Comparison of ENCODE assay signal across 8 cellular contexts in genomic region chr9:75185585-75186170, GRCh38.
DNase-seq lines count a peak whose midpoint lies in the region; ATAC-seq, FAIRE-seq and TF ChIP-seq lines count a peak whose summit lies in the region.

No MANE protein-coding gene starts in this region.

- peaks cover 0 to 2% of the 10 kb centered on the region in 2 experiments for H3K36me3 ChIP-seq in keratinocyte (ENCODE audit: control insufficient read depth in 2 of 2, extremely low read depth in 1 of 2, insufficient read depth in 2 of 2, low read length in 2 of 2)

- H3K4me3 ChIP-seq in keratinocyte (ENCODE audit: control insufficient read depth in 2 of 3, extremely low read depth in 1 of 3, insufficient read depth in 2 of 3, low read depth in 1 of 3, low read length in 3 of 3), result no peak overlapping the region

- H4K20me1 ChIP-seq in keratinocyte (ENCODE audit: control insufficient read depth, extremely low read depth, insufficient read depth, low read length), result no peaks in the 10 kb centered on the region

- intact Hi-C loops in posterior vena cava (cut with DNase I), result loop anchor here in 1 of 2 donors (5.0 kb wide), 1 partner anchor 1117 kb away; no protein-coding TSS in a partner anchor

- no peaks in the 10 kb centered on the region for H3K79me2 ChIP-seq in keratinocyte (ENCODE audit: control insufficient read depth, insufficient read depth, low read length)

- no peaks in the 10 kb centered on the region for H3K9me1 ChIP-seq in keratinocyte (ENCODE audit: control insufficient read depth, extremely low read depth, insufficient read depth, low read length)

- no peak overlapping the region for H3K4me2 ChIP-seq in keratinocyte (ENCODE audit: control insufficient read depth, extremely low read depth, insufficient read depth, low read depth, low read length)

- dilution Hi-C loops in keratinocyte (cut with MboI; ENCODE audit: extremely low pct_ligation_motif_present, low sequenced_read_pairs), result no loop called here

- no peaks in the 10 kb centered on the region for H3K27me3 ChIP-seq in keratinocyte (ENCODE audit: control insufficient read depth, extremely low read depth, insufficient read depth, low read length)

- peak; percentile 70 for DNase-seq in OCI-M1 (lab: John Stamatoyannopoulos, UW)
- DNase-seq in activated T-helper 9 cell treated with anti-CD3 and anti-CD28 coated beads, Interleukin-2, amount 50 U/mL, for 16 hours (ENCODE audit: low read depth), result peak; percentile 24
- DNase-seq in keratinocyte (ENCODE audit: low read depth, low spot score), result no peak
- peak; percentile 12 for DNase-seq in stimulated activated CD8-positive, alpha-beta memory T cell treated with anti-CD3 and anti-CD28 coated beads, Interleukin-4, amount 100 ng/mL, for 24 hours (ENCODE audit: low read depth)
- DNase-seq in posterior vena cava (ENCODE audit: low spot score), result no peak

- peak; percentile 60 for FAIRE-seq in keratinocyte (lab: Jason Lieb, UNC)

- TF ChIP-seq CTCF in C4-2B (conservative IDR thresholded peaks at IDR 0.05) (peak; percentile 86), keratinocyte (optimal IDR thresholded peaks at IDR 0.05 in 1 of 3, IDR thresholded peaks at IDR 0.05 in 1 of 3, conservative IDR thresholded peaks at IDR 0.05 in 1 of 3; ENCODE audit: extremely low read depth in 1 of 3, insufficient read depth in 2 of 3, low read length in 3 of 3) (peak; percentile 72 to 79 (median 74))

- no peaks in the 10 kb centered on the region for H3K9me3 ChIP-seq in keratinocyte (ENCODE audit: control insufficient read depth, low read depth, low read length)

- H3K9ac ChIP-seq in keratinocyte (ENCODE audit: control insufficient read depth, extremely low read depth, insufficient read depth, low read length), result no peak overlapping the region

- peak; percentile 75 for ATAC-seq in GM18861 (IDR thresholded peaks at IDR 0.05; ENCODE audit: unreplicated experiment)
- peak; percentile 80 for ATAC-seq in HG03045 (IDR thresholded peaks at IDR 0.05; ENCODE audit: unreplicated experiment)

- H3K27ac ChIP-seq in C4-2B (no peak overlapping the region), keratinocyte (ENCODE audit: control insufficient read depth, insufficient read depth, low read length) (no peak overlapping the region)

- H3K4me1 ChIP-seq in keratinocyte (ENCODE audit: control insufficient read depth, extremely low read depth, insufficient read depth, low read length), result peaks cover 14% of the 10 kb centered on the region

- H2AFZ ChIP-seq in keratinocyte (ENCODE audit: control insufficient read depth, low read length), result no peak overlapping the region

Comparison
In these comparisons a context has a peak if more than half of its experiments do, and no peak if none do; other contexts are left out.
1. DNase-seq: peak in OCI-M1 (single experiment), activated T-helper 9 cell treated with anti-CD3 and anti-CD28 coated beads, Interleukin-2, amount 50 U/mL, for 16 hours (single experiment) and stimulated activated CD8-positive, alpha-beta memory T cell treated with anti-CD3 and anti-CD28 coated beads, Interleukin-4, amount 100 ng/mL, for 24 hours (single experiment); none in keratinocyte (single experiment) and posterior vena cava (single experiment).